Comparison of ENCODE assay signal across 8 cellular contexts in genomic region chr7:151408839-151409554, GRCh38. TPM values are rescaled to one million over a fixed set of nuclear protein-coding genes. Genes with fewer than 3 reads are reported as not detected.
A peak's percentile ranks its signal among the peaks of the same experiment; 100 is the strongest.
DNase-seq lines count a peak whose midpoint lies in the region; ATAC-seq and TF ChIP-seq lines count a peak whose summit lies in the region.

No MANE protein-coding gene starts in this region.

- DNase-seq in CD14-positive monocyte (ENCODE audit: low spot score) = no peak
- DNase-seq in activated CD4-positive, alpha-beta memory T cell treated with anti-CD3 and anti-CD28 coated beads for 36 hours = peak; percentile 62
- no peak for DNase-seq in prostate gland (ENCODE audit: low spot score)
- no peak for DNase-seq in NOMO-1 treated with dmso at 0.1 percent for 144 hours (lab: John Stamatoyannopoulos, UW; ENCODE audit: unreplicated experiment)
- no peak for DNase-seq in COR-L47 (lab: John Stamatoyannopoulos, UW)

- H3K9me3 ChIP-seq in gastroesophageal sphincter (no peaks in the 10 kb centered on the region), prostate gland (no peaks in the 10 kb centered on the region)

- TF ChIP-seq EP300 in gastroesophageal sphincter (IDR thresholded peaks at IDR 0.05) = no peak

- H3K9me3 Mint-ChIP-seq in CD14-positive monocyte = peaks cover 3 to 19% (median 14%) of the 10 kb centered on the region in 7 donors
- no peaks in the 10 kb centered on the region for H3K9me3 Mint-ChIP-seq in activated CD4-positive, alpha-beta memory T cell treated with anti-CD3 and anti-CD28 coated beads for 36 hours

- no peak for TF ChIP-seq POLR2A in gastroesophageal sphincter (IDR thresholded peaks at IDR 0.05)
- TF ChIP-seq POLR2A in prostate gland (IDR thresholded peaks at IDR 0.05) = no peak

- no peaks in the 10 kb centered on the region for H3K36me3 ChIP-seq in gastroesophageal sphincter
- no peaks in the 10 kb centered on the region for H3K36me3 ChIP-seq in prostate gland

- peak overlapping the region; percentile 27 to 57 for H3K4me3 ChIP-seq in gastroesophageal sphincter
- peak overlapping the region; percentile 29 to 40 for H3K4me3 ChIP-seq in prostate gland

- intact Hi-C loops in CD14-positive monocyte (cut with micrococcal nuclease) (no loop called here), prostate gland (cut with DNase I) (no loop called here)
- intact Hi-C loops in activated CD4-positive, alpha-beta memory T cell treated with anti-CD3 and anti-CD28 coated beads for 36 hours (cut with micrococcal nuclease) = no loop called here

- POLR2A ChIA-PET in activated CD4-positive, alpha-beta memory T cell treated with anti-CD3 and anti-CD28 coated beads for 36 hours (lab: Charles Lee) = interaction anchor here (0.5 kb wide), 1 partner anchor 320 kb away, joined by 3 read pairs; no protein-coding TSS in a partner anchor

- peaks cover 0 to 25% (median 18%) of the 10 kb centered on the region in 3 donors for H3K4me1 ChIP-seq in gastroesophageal sphincter
- H3K4me1 ChIP-seq in prostate gland (replicated peaks) = peaks cover 8% of the 10 kb centered on the region

- H3K27me3 ChIP-seq in gastroesophageal sphincter = peaks cover 59% of the 10 kb centered on the region
- H3K27me3 ChIP-seq in prostate gland (replicated peaks; ENCODE audit: insufficient read depth) = peaks cover 13% of the 10 kb centered on the region

- CTCF ChIA-PET in activated CD4-positive, alpha-beta memory T cell treated with anti-CD3 and anti-CD28 coated beads for 36 hours (lab: Charles Lee) = interaction anchor here (1.4 to 1.8 kb wide), 2 partner anchors 39 to 41 kb away, joined by 6 to 8 read pairs; no protein-coding TSS in a partner anchor

- 40 to 51% methylated on average over 2 to 6 of the region's 47 CpGs for WGBS in gastroesophageal sphincter (ENCODE audit: low coverage in 1 of 2), 2 donors
- 20% methylated on average over 45 of the region's 47 CpGs for WGBS in prostate gland

- peak overlapping the region; percentile 62 to 87 for H3K4me3 Mint-ChIP-seq in CD14-positive monocyte
- H3K4me3 Mint-ChIP-seq in activated CD4-positive, alpha-beta memory T cell treated with anti-CD3 and anti-CD28 coated beads for 36 hours = peak overlapping the region; percentile 67

- H3K27ac Mint-ChIP-seq in CD14-positive monocyte = peak overlapping the region in 2 of 7 donors; percentile 37 to 47
- H3K27ac Mint-ChIP-seq in activated CD4-positive, alpha-beta memory T cell treated with anti-CD3 and anti-CD28 coated beads for 36 hours = peak overlapping the region; percentile 29

- H3K36me3 Mint-ChIP-seq in CD14-positive monocyte = peaks cover 12 to 14% of the 10 kb centered on the region in 2 donors
- no peaks in the 10 kb centered on the region for H3K36me3 Mint-ChIP-seq in activated CD4-positive, alpha-beta memory T cell treated with anti-CD3 and anti-CD28 coated beads for 36 hours

- peaks cover 50 to 65% (median 64%) of the 10 kb centered on the region in 3 donors for H3K27me3 Mint-ChIP-seq in CD14-positive monocyte (ENCODE audit: low read depth in 3 of 3)
- H3K27me3 Mint-ChIP-seq in activated CD4-positive, alpha-beta memory T cell treated with anti-CD3 and anti-CD28 coated beads for 36 hours = peaks cover 21% of the 10 kb centered on the region

- H3K27ac ChIP-seq in gastroesophageal sphincter = peak overlapping the region in 3 of 4 donors; percentile 61 to 78 (median 66)
- H3K27ac ChIP-seq in prostate gland = peak overlapping the region in 1 of 2 donors; percentile 36

- peaks cover 37% of the 10 kb centered on the region for H3K4me1 Mint-ChIP-seq in CD14-positive monocyte
- H3K4me1 Mint-ChIP-seq in activated CD4-positive, alpha-beta memory T cell treated with anti-CD3 and anti-CD28 coated beads for 36 hours (ENCODE audit: low read depth) = peaks cover 29% of the 10 kb centered on the region

- TF ChIP-seq CTCF in CD14-positive monocyte (IDR thresholded peaks at IDR 0.05) = no peak
- TF ChIP-seq CTCF in gastroesophageal sphincter (IDR thresholded peaks at IDR 0.05) = no peak
- TF ChIP-seq CTCF in prostate gland (IDR thresholded peaks at IDR 0.05) = no peak

- ATAC-seq in HG02610 (IDR thresholded peaks at IDR 0.05; ENCODE audit: unreplicated experiment) (peak; percentile 52), gastroesophageal sphincter (no peak), GM21381 (IDR thresholded peaks at IDR 0.05; ENCODE audit: unreplicated experiment) (no peak)

RNA-seq across cellular contexts. Expression of gene WDR86, which starts 0.8 kb away (rescaled TPM):
- polyA plus RNA-seq in CD14-positive monocyte = under 1 TPM; 0.11 to 0.30 TPM
- under 1 TPM; 0.17 to 0.43 TPM for total RNA-seq in activated CD4-positive, alpha-beta memory T cell treated with anti-CD3 and anti-CD28 coated beads for 36 hours
- 1 to 10 TPM; 2.6 to 8.2 (median 5.9) TPM for total RNA-seq in gastroesophageal sphincter
- total RNA-seq in prostate gland = 10 to 100 TPM in 1 of 2 donors, 1 to 10 TPM in 1; 3.6 to 12.8 TPM

RNA-seq across cellular contexts. Expression of gene CRYGN, which starts 30.9 kb away (rescaled TPM):
- not detected for polyA plus RNA-seq in CD14-positive monocyte
- under 1 TPM in 1 of 2 experiments, not detected in 1; 0.21 TPM for total RNA-seq in activated CD4-positive, alpha-beta memory T cell treated with anti-CD3 and anti-CD28 coated beads for 36 hours
- 1 to 10 TPM in 1 of 4 donors, under 1 TPM in 1, not detected in 2; 0.27 to 4.4 TPM for total RNA-seq in gastroesophageal sphincter
- total RNA-seq in prostate gland = not detected
